Comparison of ENCODE assay signal across 1 cellular context in the genomic region with DNA sequence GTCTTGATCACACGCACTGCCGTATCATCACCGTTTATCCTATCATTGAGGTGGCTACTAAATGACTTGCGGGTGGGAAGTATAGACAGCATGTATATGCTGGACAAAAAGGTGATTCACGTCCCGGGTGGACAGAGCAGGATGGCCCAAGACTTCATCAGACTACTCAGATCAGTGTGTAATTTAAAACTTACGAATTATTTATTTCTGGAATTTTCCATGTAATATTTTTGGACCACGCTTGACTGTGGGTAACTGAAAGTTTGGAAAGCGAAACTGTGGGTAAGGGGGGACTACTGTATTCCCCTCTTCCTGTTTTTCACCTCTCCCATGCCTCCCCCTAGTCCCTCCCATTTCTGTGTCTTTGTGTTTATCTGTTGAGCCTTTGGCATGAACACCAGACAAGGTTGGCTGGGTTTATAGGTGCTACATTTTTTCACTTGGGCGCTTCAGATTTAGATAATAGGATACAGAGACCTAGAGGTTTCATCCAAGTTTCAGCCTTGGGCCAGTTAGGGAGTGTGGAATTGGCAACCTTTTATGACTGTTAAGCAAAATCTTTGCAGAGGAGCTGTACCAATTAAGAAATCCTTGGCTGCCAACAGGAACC.
TF ChIP-seq lines count a peak whose summit lies in the region.

No MANE protein-coding gene starts in this region.

TF ChIP-seq in GM23338, 12 proteins besides CTCF, POLR2A, EP300 and RAD21 (continued from another document):
- no peak for TF ChIP-seq ZNF462 (CRISPR knock-in tag; IDR thresholded peaks at IDR 0.05)
- TF ChIP-seq REST (IDR thresholded peaks at IDR 0.05; ENCODE audit: unreplicated experiment), result no peak
- TF ChIP-seq POLR2AphosphoS5 (IDR thresholded peaks at IDR 0.05; ENCODE audit: low read depth), result no peak
- TF ChIP-seq ZNF114 (CRISPR knock-in tag; IDR thresholded peaks at IDR 0.05), result no peak
- no peak for TF ChIP-seq EZH2phosphoT487 (IDR thresholded peaks at IDR 0.05; ENCODE audit: unreplicated experiment)
- TF ChIP-seq JUNB (IDR thresholded peaks at IDR 0.05; ENCODE audit: unreplicated experiment), result no peak
- TF ChIP-seq ZNF331 (CRISPR knock-in tag; IDR thresholded peaks at IDR 0.05; ENCODE audit: low read depth), result no peak
